ENCODE assay signal across 11 cellular contexts in genomic region chr22:19319281-19319680, GRCh38.
"Had no signal": no experiment of that assay in that cellular context is flagged by ENCODE, and none has a peak within 500 bp of the region (broad histone marks: within the 10 kb centered on the region; RNA-seq: fewer than 3 reads in every experiment).

No MANE protein-coding gene starts in this region.

- H3K4me1 ChIP-seq: HAP-1 had no signal

- H3K4me2 ChIP-seq: GM23338 had no signal

- H3K4me3 ChIP-seq: GM23248, GM23338, HAP-1 had no signal

- H3K36me3 ChIP-seq: HAP-1 had no signal

- FAIRE-seq: H1, H54 had no signal

- DNase-seq: GM23248, GOT3, H7, H9, HCEC 1CT, HFFc6 had no signal

- H2AFZ ChIP-seq: GM23248, GM23338 had no signal

- ATAC-seq: GM23338, HCT116 had no signal

- H3K27ac ChIP-seq: GM23248 had no signal

- H3K9ac ChIP-seq: GM23248 had no signal
